6 cellular contexts compared by ENCODE assay signal in the genomic region with DNA sequence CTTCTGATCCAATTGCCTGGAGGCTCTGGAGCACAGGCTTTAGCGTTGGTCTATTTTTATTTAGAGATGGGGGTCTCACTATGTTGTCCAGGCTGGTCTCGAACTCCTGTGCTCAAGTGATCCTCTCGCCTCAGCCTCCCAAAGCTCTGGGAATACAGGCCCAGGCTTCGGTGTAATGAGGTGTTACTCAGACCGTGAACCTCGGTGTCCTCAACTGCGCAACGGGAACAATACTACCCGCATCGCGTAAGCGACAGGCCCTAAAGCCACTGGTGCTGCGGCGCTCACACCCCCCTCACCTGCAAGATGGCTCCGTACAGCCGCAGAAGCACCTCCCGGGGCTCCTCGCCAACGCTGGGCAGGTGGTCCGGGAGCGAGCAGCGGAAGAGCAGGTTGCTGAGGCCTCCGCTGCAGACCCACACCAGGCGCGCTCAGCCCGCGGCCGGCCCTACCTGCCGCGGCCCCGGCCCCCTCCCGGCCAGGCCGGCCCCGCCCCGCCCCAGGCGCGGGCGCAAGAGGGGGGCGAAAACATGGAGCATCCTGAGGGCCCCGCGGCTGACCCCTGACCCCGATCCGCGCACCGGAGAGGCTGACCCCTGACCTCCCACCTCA. TPM values are rescaled to one million over a fixed set of nuclear protein-coding genes. Genes with fewer than 3 reads are reported as not detected.
DNase-seq lines count a peak whose midpoint lies in the region; ATAC-seq and TF ChIP-seq lines count a peak whose summit lies in the region.

No MANE protein-coding gene starts in this region.

- peak overlapping the region; percentile 92 for H3K27ac ChIP-seq in epithelial cell of prostate
- H3K27ac ChIP-seq in spleen: peak overlapping the region; percentile 92 to 100 (median 98)

- H3K27me3 ChIP-seq in spleen (replicated peaks in 1 of 7): peaks cover 0 to 9% (median 0%) of the 10 kb centered on the region in 7 donors

- intact Hi-C loops in spleen (cut with DNase I; ENCODE audit: low total_unique reads): no loop called here

- H3K36me3 ChIP-seq in spleen: peaks cover 0 to 37% (median 15%) of the 10 kb centered on the region in 6 donors

- H3K4me3 ChIP-seq in spleen: peak overlapping the region; percentile 74 to 93 (median 86)

- ATAC-seq in GM21367 (IDR thresholded peaks at IDR 0.05; ENCODE audit: unreplicated experiment): peak; percentile 2
- ATAC-seq in GM18909 (IDR thresholded peaks at IDR 0.05; ENCODE audit: poor library complexity, unreplicated experiment): no peak

- no peak for TF ChIP-seq CTCF in spleen (IDR thresholded peaks at IDR 0.05 in 8 of 11, conservative IDR thresholded peaks at IDR 0.05 in 3 of 11)

- DNase-seq in RKO (ENCODE audit: low spot score) (peak; percentile 36), epithelial cell of prostate (ENCODE audit: low read depth, low spot score) (no peak), spleen (no peak), NCI-H2081 treated with DMSO at 0.1 percent for 48 hours (lab: John Stamatoyannopoulos, UW) (no peak)

- H3K9me3 ChIP-seq in spleen: no peaks in the 10 kb centered on the region

- 5 to 7% (median 6%) methylated on average over 10 to 45 of the region's 45 CpGs for WGBS in spleen, 5 donors

- peaks cover 5 to 59% (median 32%) of the 10 kb centered on the region in 6 donors for H3K4me1 ChIP-seq in spleen

- TF ChIP-seq POLR2A in spleen (IDR thresholded peaks at IDR 0.05): no peak

RNA-seq across cellular contexts. Expression of a gene that starts 0.6 kb away (rescaled TPM):
- total RNA-seq in spleen: 100 to 1,000 TPM in 5 of 7 donors, 10 to 100 TPM in 2; 94.4 to 142 (median 111) TPM
- 100 to 1,000 TPM; 161 to 502 (median 339) TPM for polyA plus RNA-seq in spleen

RNA-seq across cellular contexts. Expression of a gene that starts 3.8 kb away (rescaled TPM):
- total RNA-seq in spleen: 10 to 100 TPM; 25.0 to 46.4 (median 31.5) TPM
- polyA plus RNA-seq in spleen: 10 to 100 TPM; 23.6 to 55.3 (median 37.0) TPM

RNA-seq across cellular contexts. Expression of a gene that starts 18.5 kb away (rescaled TPM):
- total RNA-seq in spleen: 1 to 10 TPM in 3 of 7 donors, under 1 TPM in 4; 0.64 to 2.7 (median 0.79) TPM
- under 1 TPM; 0.22 to 0.99 (median 0.29) TPM for polyA plus RNA-seq in spleen

RNA-seq across cellular contexts. Expression of a gene that starts 19.3 kb away (rescaled TPM):
- total RNA-seq in spleen: 1 to 10 TPM in 1 of 7 donors, not detected in 6; 3.0 TPM
- polyA plus RNA-seq in spleen: under 1 TPM in 1 of 3 donors, not detected in 2; 0.50 TPM

RNA-seq across cellular contexts. Expression of a gene that starts 36.4 kb away (rescaled TPM):
- 1 to 10 TPM; 2.6 to 5.0 (median 3.4) TPM for total RNA-seq in spleen
- 1 to 10 TPM; 2.6 to 3.8 (median 3.5) TPM for polyA plus RNA-seq in spleen
